Comparison of ENCODE assay signal across 8 cellular contexts in the genomic region with DNA sequence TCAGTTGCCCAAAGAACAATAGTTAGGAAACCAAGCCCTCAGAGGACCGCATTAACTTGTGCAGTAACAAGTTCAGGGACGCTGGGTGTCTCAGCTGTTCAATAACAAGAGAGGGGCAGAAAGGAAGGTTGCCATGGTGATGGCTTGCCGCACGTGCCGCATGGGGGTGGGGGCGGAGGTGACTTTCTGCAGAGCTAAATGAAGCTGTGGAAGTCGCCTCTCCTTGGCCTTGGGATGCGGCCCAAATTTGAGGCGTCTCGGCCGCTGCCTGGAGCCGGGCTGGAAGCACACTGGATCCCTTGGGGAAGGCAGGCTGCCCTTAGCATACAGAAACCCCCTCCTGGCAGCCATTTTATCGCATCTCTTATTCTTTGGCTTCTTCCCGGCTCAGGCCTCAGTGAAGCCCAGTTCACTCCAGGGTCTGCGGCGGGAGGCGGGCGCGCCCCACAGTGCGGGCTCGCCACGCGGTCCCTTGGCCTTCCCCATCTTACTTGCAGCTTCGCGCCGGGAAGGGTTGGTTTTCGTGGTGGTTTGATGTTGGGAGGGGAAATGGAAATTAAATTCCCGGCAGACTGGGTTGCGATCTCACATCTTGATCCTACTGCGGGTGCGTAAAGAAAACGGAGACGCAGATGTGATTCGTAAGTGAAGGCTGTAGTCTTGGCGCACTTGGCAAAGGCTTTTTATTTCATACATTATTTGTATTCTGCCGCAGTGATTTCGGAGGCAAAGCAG.
DNase-seq lines count a peak whose midpoint lies in the region; ATAC-seq lines count a peak whose summit lies in the region.

No MANE protein-coding gene starts in this region.

- H3K4me3 ChIP-seq in iPS-20b (ENCODE audit: low read length) (peak overlapping the region; percentile 53; the same call in 1 of the 2 replicates), skin epidermis (peak overlapping the region in 5 of 7 experiments; percentile 12 to 26 (median 15))

- CTCF ChIA-PET in activated naive CD4-positive, alpha-beta T cell treated with anti-CD3 and anti-CD28 coated beads, Interleukin-2, amount 10 ng/mL, durations not matched to agents 7 days and 5 days (lab: Charles Lee), result no interaction called here

- H3K4me1 ChIP-seq in iPS-20b (ENCODE audit: insufficient read depth, low read length), result peaks cover 14% of the 10 kb centered on the region; the same call in 1 of the 2 replicates

- H3K27ac Mint-ChIP-seq in activated naive CD4-positive, alpha-beta T cell treated with anti-CD3 and anti-CD28 coated beads, Interleukin-2, amount 10 ng/mL, durations not matched to agents 7 days and 5 days, result no peak overlapping the region

- H3K36me3 ChIP-seq in iPS-20b (ENCODE audit: insufficient read depth, low read depth, low read length), result no peaks in the 10 kb centered on the region

- no peak for ATAC-seq in HG03565 (IDR thresholded peaks at IDR 0.05; ENCODE audit: unreplicated experiment)
- ATAC-seq in GM21390 (IDR thresholded peaks at IDR 0.05; ENCODE audit: unreplicated experiment), result no peak

- DNase-seq in activated naive CD4-positive, alpha-beta T cell treated with Interleukin-2 at 50 U/mL for 16 hours, result peak; percentile 2
- no peak for DNase-seq in activated naive CD4-positive, alpha-beta T cell treated with anti-CD3 and anti-CD28 coated beads, Interleukin-2, amount 10 ng/mL, durations not matched to agents 7 days and 5 days
- DNase-seq in astrocyte of the hippocampus (ENCODE audit: low read depth, low spot score), result peak; percentile 74
- DNase-seq in NCI-H82 (lab: John Stamatoyannopoulos, UW), result no peak

- peaks cover 16% of the 10 kb centered on the region for H3K27me3 Mint-ChIP-seq in activated naive CD4-positive, alpha-beta T cell treated with anti-CD3 and anti-CD28 coated beads, Interleukin-2, amount 10 ng/mL, durations not matched to agents 7 days and 5 days

- H3K4me1 Mint-ChIP-seq in activated naive CD4-positive, alpha-beta T cell treated with anti-CD3 and anti-CD28 coated beads, Interleukin-2, amount 10 ng/mL, durations not matched to agents 7 days and 5 days, result peaks cover 3% of the 10 kb centered on the region

- H3K27ac ChIP-seq in iPS-20b (ENCODE audit: low read length), result no peak overlapping the region
- H3K27ac ChIP-seq in skin epidermis, result peak overlapping the region in 11 of 21 experiments; percentile 1 to 81 (median 51)

- H3K9me3 Mint-ChIP-seq in activated naive CD4-positive, alpha-beta T cell treated with anti-CD3 and anti-CD28 coated beads, Interleukin-2, amount 10 ng/mL, durations not matched to agents 7 days and 5 days, result no peaks in the 10 kb centered on the region

- H3K9ac ChIP-seq in iPS-20b (ENCODE audit: low read depth, low read length), result peak overlapping the region; percentile 64; the same call in 1 of the 2 replicates

- peaks cover 7% of the 10 kb centered on the region; the same call in 1 of the 2 replicates for H3K27me3 ChIP-seq in iPS-20b (ENCODE audit: insufficient read depth, low read length)

- H3K4me3 Mint-ChIP-seq in activated naive CD4-positive, alpha-beta T cell treated with anti-CD3 and anti-CD28 coated beads, Interleukin-2, amount 10 ng/mL, durations not matched to agents 7 days and 5 days, result no peak overlapping the region

- H3K9me3 ChIP-seq in iPS-20b (ENCODE audit: insufficient read depth, low read depth, low read length), result no peaks in the 10 kb centered on the region

- no peaks in the 10 kb centered on the region for H3K36me3 Mint-ChIP-seq in activated naive CD4-positive, alpha-beta T cell treated with anti-CD3 and anti-CD28 coated beads, Interleukin-2, amount 10 ng/mL, durations not matched to agents 7 days and 5 days

Comparison
In these comparisons a context has a peak if more than half of its experiments do, and no peak if none do; other contexts are left out.
1. DNase-seq: peak in activated naive CD4-positive, alpha-beta T cell treated with Interleukin-2 at 50 U/mL for 16 hours (single experiment) and astrocyte of the hippocampus (single experiment); none in activated naive CD4-positive, alpha-beta T cell treated with anti-CD3 and anti-CD28 coated beads, Interleukin-2, amount 10 ng/mL, durations not matched to agents 7 days and 5 days (single experiment) and NCI-H82 (single experiment).